In genomic region chr7:26662646-26663045, GRCh38 we compare ENCODE assay signal across 21 cellular contexts.
"Had no signal": no experiment of that assay in that cellular context is flagged by ENCODE, and none has a peak within 500 bp of the region (broad histone marks: within the 10 kb centered on the region; RNA-seq: fewer than 3 reads in every experiment).

No MANE protein-coding gene starts in this region.

- H3K4me1 ChIP-seq: left ventricle myocardium inferior, parathyroid adenoma, prostate gland, right atrium auricular region, vagina had no signal

- H3K27ac Mint-ChIP-seq: effector memory CD8-positive, alpha-beta T cell; natural killer cell; stimulated activated memory B cell treated with anti-CD40 and anti-IgM and Interleukin-4, amounts not matched to agents 10 μg/mL and 1 μg/mL and 100 μg/mL, for 72 hours had no signal

- H3K4me3 ChIP-seq: left ventricle myocardium inferior, lower lobe of right lung, prostate gland, right atrium auricular region, sigmoid colon, thoracic aorta, tibial nerve, vagina had no signal

- H3K27me3 ChIP-seq: right atrium auricular region, sigmoid colon, vagina had no signal

- H3K27ac ChIP-seq: left ventricle myocardium inferior, lower lobe of right lung, parathyroid adenoma, prostate gland, right atrium auricular region, sigmoid colon, thoracic aorta, tibial nerve, vagina had no signal

- H3K36me3 Mint-ChIP-seq: immature natural killer cell; natural killer cell; stimulated activated memory B cell treated with anti-CD40 and anti-IgM and Interleukin-4, amounts not matched to agents 10 μg/mL and 1 μg/mL and 100 μg/mL, for 72 hours had no signal

- H3K4me3 Mint-ChIP-seq: effector memory CD8-positive, alpha-beta T cell; immature natural killer cell; natural killer cell; stimulated activated memory B cell treated with anti-CD40 and anti-IgM and Interleukin-4, amounts not matched to agents 10 μg/mL and 1 μg/mL and 100 μg/mL, for 72 hours had no signal

- H3K9me3 Mint-ChIP-seq: effector memory CD8-positive, alpha-beta T cell; immature natural killer cell; natural killer cell; stimulated activated memory B cell treated with anti-CD40 and anti-IgM and Interleukin-4, amounts not matched to agents 10 μg/mL and 1 μg/mL and 100 μg/mL, for 72 hours had no signal

- H3K27me3 Mint-ChIP-seq: effector memory CD8-positive, alpha-beta T cell; stimulated activated memory B cell treated with anti-CD40 and anti-IgM and Interleukin-4, amounts not matched to agents 10 μg/mL and 1 μg/mL and 100 μg/mL, for 72 hours had no signal

- DNase-seq: cortex of kidney; effector memory CD8-positive, alpha-beta T cell; hypothalamus; immature natural killer cell; islet precursor cell; kidney glomerular epithelial cell; left colon; left ventricle myocardium inferior; lower lobe of right lung; natural killer cell; sigmoid colon; stimulated activated CD4-positive, alpha-beta T cell treated with anti-CD3 and anti-CD28 coated beads, Interleukin-4, amount 100 ng/mL, for 4 hours; stimulated activated naive CD8-positive, alpha-beta T cell treated with anti-CD3 and anti-CD28 coated beads, Interleukin-15, Interleukin-2, amounts not matched to agents 100 U/mL and 50 U/mL, for 24 hours; substantia nigra had no signal

- H3K36me3 ChIP-seq: left ventricle myocardium inferior, lower lobe of right lung, prostate gland, right atrium auricular region, sigmoid colon, thoracic aorta, tibial nerve, vagina had no signal

- ATAC-seq: effector memory CD8-positive, alpha-beta T cell; left colon; lower lobe of right lung; natural killer cell; stimulated activated memory B cell treated with anti-CD40 and anti-IgM and Interleukin-4, amounts not matched to agents 10 μg/mL and 1 μg/mL and 100 μg/mL, for 72 hours; stimulated activated naive CD8-positive, alpha-beta T cell treated with anti-CD3 and anti-CD28 coated beads, Interleukin-15, Interleukin-2, amounts not matched to agents 100 U/mL and 50 U/mL, for 24 hours had no signal

- H3K9me3 ChIP-seq: left ventricle myocardium inferior, lower lobe of right lung, prostate gland, right atrium auricular region, sigmoid colon, thoracic aorta, tibial nerve, vagina had no signal
